In genomic region chr7:158008267-158008666, GRCh38 we compare ENCODE assay signal across 13 cellular contexts.
DNase-seq lines count a peak whose midpoint lies in the region; ATAC-seq and TF ChIP-seq lines count a peak whose summit lies in the region.
"Had no signal": no experiment of that assay in that cellular context is flagged by ENCODE, and none has a peak within 500 bp of the region (broad histone marks: within the 10 kb centered on the region; RNA-seq: fewer than 3 reads in every experiment).

No MANE protein-coding gene starts in this region.

- CTCF ChIA-PET in activated CD4-positive, alpha-beta memory T cell treated with anti-CD3 and anti-CD28 coated beads for 36 hours (lab: Charles Lee), result no interaction called here

- intact Hi-C loops in activated CD4-positive, alpha-beta memory T cell treated with anti-CD3 and anti-CD28 coated beads for 36 hours (cut with micrococcal nuclease), result no loop called here

- H3K4me1 Mint-ChIP-seq in brain (peaks cover 63% of the 10 kb centered on the region), progenitor cell of endocrine pancreas (ENCODE audit: low read depth) (peaks cover 14% of the 10 kb centered on the region)
- peaks cover 14% of the 10 kb centered on the region for H3K4me1 Mint-ChIP-seq in activated CD4-positive, alpha-beta memory T cell treated with anti-CD3 and anti-CD28 coated beads for 36 hours (ENCODE audit: low read depth)
- H3K4me1 Mint-ChIP-seq: B cell, GM23338 had no signal

- H3K27me3 Mint-ChIP-seq in brain (peaks cover 39% of the 10 kb centered on the region), progenitor cell of endocrine pancreas (peaks cover 21% of the 10 kb centered on the region)
- no peaks in the 10 kb centered on the region for H3K27me3 Mint-ChIP-seq in activated CD4-positive, alpha-beta memory T cell treated with anti-CD3 and anti-CD28 coated beads for 36 hours
- H3K27me3 Mint-ChIP-seq: B cell; CD4-positive, alpha-beta memory T cell had no signal

- no peaks in the 10 kb centered on the region for H3K36me3 Mint-ChIP-seq in brain
- H3K36me3 Mint-ChIP-seq in progenitor cell of endocrine pancreas (ENCODE audit: insufficient read depth), result no peaks in the 10 kb centered on the region
- H3K36me3 Mint-ChIP-seq in activated CD4-positive, alpha-beta memory T cell treated with anti-CD3 and anti-CD28 coated beads for 36 hours, result no peaks in the 10 kb centered on the region
- H3K36me3 Mint-ChIP-seq: CD4-positive, alpha-beta memory T cell had no signal

- ATAC-seq in HG03571 (IDR thresholded peaks at IDR 0.05; ENCODE audit: unreplicated experiment), result no peak
- ATAC-seq: GM23338 had no signal

- H3K9me3 Mint-ChIP-seq in brain (peaks cover 0 to 69% (median 4%) of the 10 kb centered on the region in 5 experiments), progenitor cell of endocrine pancreas (ENCODE audit: low read depth) (no peaks in the 10 kb centered on the region)
- H3K9me3 Mint-ChIP-seq in activated CD4-positive, alpha-beta memory T cell treated with anti-CD3 and anti-CD28 coated beads for 36 hours, result no peaks in the 10 kb centered on the region
- H3K9me3 Mint-ChIP-seq: CD4-positive, alpha-beta memory T cell; GM23338; H9 had no signal

- peak overlapping the region in 4 of 5 experiments; percentile 7 to 80 (median 65) for H3K27ac Mint-ChIP-seq in brain
- peak overlapping the region; percentile 71 for H3K27ac Mint-ChIP-seq in progenitor cell of endocrine pancreas
- no peak overlapping the region for H3K27ac Mint-ChIP-seq in activated CD4-positive, alpha-beta memory T cell treated with anti-CD3 and anti-CD28 coated beads for 36 hours
- H3K27ac Mint-ChIP-seq: B cell; CD4-positive, alpha-beta memory T cell; GM23338 had no signal

- peak; percentile 66 for DNase-seq in NCI-H146 (lab: John Stamatoyannopoulos, UW)
- DNase-seq in NCI-H69 (lab: John Stamatoyannopoulos, UW), result peak; percentile 77
- no peak for DNase-seq in progenitor cell of endocrine pancreas (ENCODE audit: low spot score, unreplicated experiment)
- DNase-seq in DMS153 treated with DMSO at 0.1 percent for 48 hours (lab: John Stamatoyannopoulos, UW; ENCODE audit: unreplicated experiment), result no peak
- DNase-seq in activated CD4-positive, alpha-beta memory T cell treated with anti-CD3 and anti-CD28 coated beads for 36 hours, result no peak
- DNase-seq: CD4-positive, alpha-beta memory T cell; DMS79 treated with DMSO at 0.1 percent for 48 hours; EL; H9 had no signal

- H3K4me3 Mint-ChIP-seq in brain (no peak overlapping the region), progenitor cell of endocrine pancreas (ENCODE audit: low read depth) (no peak overlapping the region)
- no peak overlapping the region for H3K4me3 Mint-ChIP-seq in activated CD4-positive, alpha-beta memory T cell treated with anti-CD3 and anti-CD28 coated beads for 36 hours
- H3K4me3 Mint-ChIP-seq: B cell; CD4-positive, alpha-beta memory T cell; GM23338 had no signal

- TF ChIP-seq CTCF in brain (conservative IDR thresholded peaks at IDR 0.05) (no peak), progenitor cell of endocrine pancreas (IDR thresholded peaks at IDR 0.05; ENCODE audit: unreplicated experiment) (no peak)

- POLR2A ChIA-PET in activated CD4-positive, alpha-beta memory T cell treated with anti-CD3 and anti-CD28 coated beads for 36 hours (lab: Charles Lee), result no interaction called here

Comparison
In these comparisons a context has a peak if more than half of its experiments do, and no peak if none do; other contexts are left out.
1. DNase-seq: peak in NCI-H146 (single experiment) and NCI-H69 (single experiment); none in progenitor cell of endocrine pancreas (single experiment), DMS153 treated with DMSO at 0.1 percent for 48 hours (single experiment) and activated CD4-positive, alpha-beta memory T cell treated with anti-CD3 and anti-CD28 coated beads for 36 hours (single experiment).